16 cellular contexts compared by ENCODE assay signal in the genomic region with DNA sequence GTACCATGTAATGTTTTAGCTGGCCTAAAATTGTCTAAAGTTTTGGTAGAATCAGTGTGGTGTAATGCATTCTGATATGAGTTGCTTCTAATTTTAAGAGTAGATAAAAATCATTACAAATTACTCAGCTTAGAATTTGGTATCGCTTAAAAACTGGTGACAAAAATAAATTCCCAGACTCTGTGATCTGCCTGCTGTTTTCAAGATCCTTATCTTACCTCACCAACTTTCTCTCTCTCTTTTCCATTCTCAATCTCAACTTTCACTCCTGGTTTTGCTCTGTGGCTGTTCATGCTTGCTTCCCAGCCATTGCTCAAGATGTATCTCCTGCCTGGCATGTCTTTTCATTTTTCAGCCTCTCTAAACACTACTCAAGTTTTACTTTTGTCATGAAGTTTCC. TPM values are rescaled to one million over a fixed set of nuclear protein-coding genes. Genes with fewer than 3 reads are reported as not detected.
DNase-seq lines count a peak whose midpoint lies in the region; ATAC-seq, FAIRE-seq and TF ChIP-seq lines count a peak whose summit lies in the region.
"Had no signal": no experiment of that assay in that cellular context is flagged by ENCODE, and none has a peak within 500 bp of the region (broad histone marks: within the 10 kb centered on the region; RNA-seq: fewer than 3 reads in every experiment).

No MANE protein-coding gene starts in this region.

- FAIRE-seq in RCC 7860 (lab: Jason Lieb, UNC): peak; percentile 28

- CTCF ChIA-PET in activated CD4-positive, alpha-beta T cell treated with anti-CD3 and anti-CD28 coated beads for 36 hours (lab: Charles Lee): interaction anchor here (0.8 to 1.1 kb wide), 2 partner anchors 9 to 71 kb away, joined by 3 read pairs; no protein-coding TSS in a partner anchor

- no peak overlapping the region for H3K9ac ChIP-seq in parathyroid adenoma

- TF ChIP-seq CTCF in dorsolateral prefrontal cortex (IDR thresholded peaks at IDR 0.05 in 54 of 56, conservative IDR thresholded peaks at IDR 0.05 in 2 of 56; ENCODE audit: low read depth in 1 of 56, partially characterized antibody in 56 of 56) (no peak), parathyroid adenoma (IDR thresholded peaks at IDR 0.05) (no peak)

- H3K4me3 ChIP-seq in dorsolateral prefrontal cortex (peak overlapping the region in 2 of 59 donors; percentile 1 to 8), parathyroid adenoma (ENCODE audit: low read depth, low read length) (peak overlapping the region; percentile 6), HAP-1 (no peak overlapping the region)

- DNase-seq in activated CD4-positive, alpha-beta T cell treated with anti-CD3 and anti-CD28 coated beads for 36 hours: no peak
- DNase-seq in activated CD4-positive, alpha-beta T cell treated with anti-CD3 and anti-CD28 coated beads for 1 hour: no peak
- DNase-seq in RCC 7860 (ENCODE audit: low spot score) (no peak), dorsolateral prefrontal cortex (no peak), HAP-1 (ENCODE audit: low spot score in 2 of 2) (no peak), NOMO-1 treated with DMSO at 0.1 percent for 48 hours (lab: John Stamatoyannopoulos, UW; ENCODE audit: unreplicated experiment) (no peak), SW 1271 (lab: John Stamatoyannopoulos, UW) (no peak)
- DNase-seq: 8988T; activated CD4-positive, alpha-beta T cell treated with anti-CD3 and anti-CD28 coated beads, Interleukin-2, amount 50 U/mL, for 4 hours; immature natural killer cell; NCI-H82 had no signal

- H3K36me3 ChIP-seq in parathyroid adenoma (ENCODE audit: control insufficient read depth, insufficient read depth, low read length): no peaks in the 10 kb centered on the region
- no peaks in the 10 kb centered on the region for H3K36me3 ChIP-seq in HAP-1 (replicated peaks)

- ATAC-seq in activated CD4-positive, alpha-beta T cell treated with anti-CD3 and anti-CD28 coated beads for 36 hours: peak; percentile 55
- ATAC-seq: natural killer cell treated with Interleukin-12 subunit alpha and Interleukin-12 subunit beta and Interleukin-15 and Interleukin-18, amount 100 ng/mL, for 72 hours; stimulated activated memory B cell treated with anti-CD40 and anti-IgM and Interleukin-4, amounts not matched to agents 10 μg/mL and 1 μg/mL and 100 μg/mL, for 72 hours had no signal

- peaks cover 2% of the 10 kb centered on the region for H3K36me3 Mint-ChIP-seq in activated CD4-positive, alpha-beta T cell treated with anti-CD3 and anti-CD28 coated beads for 36 hours (ENCODE audit: low read depth)
- H3K36me3 Mint-ChIP-seq: immature natural killer cell; natural killer cell treated with Interleukin-12 subunit alpha and Interleukin-12 subunit beta and Interleukin-15 and Interleukin-18, amount 100 ng/mL, for 72 hours had no signal

- H3K9me3 ChIP-seq in parathyroid adenoma (ENCODE audit: control insufficient read depth, low read length): no peaks in the 10 kb centered on the region
- H3K9me3 ChIP-seq in HAP-1: no peaks in the 10 kb centered on the region

- in situ Hi-C loops in HAP-1 (cut with MboI; ENCODE audit: low sequenced_read_pairs): no loop called here

- H3K9me3 Mint-ChIP-seq in activated CD4-positive, alpha-beta T cell treated with anti-CD3 and anti-CD28 coated beads for 36 hours (ENCODE audit: low read depth): no peaks in the 10 kb centered on the region
- H3K9me3 Mint-ChIP-seq: immature natural killer cell; natural killer cell treated with Interleukin-12 subunit alpha and Interleukin-12 subunit beta and Interleukin-15 and Interleukin-18, amount 100 ng/mL, for 72 hours; stimulated activated memory B cell treated with anti-CD40 and anti-IgM and Interleukin-4, amounts not matched to agents 10 μg/mL and 1 μg/mL and 100 μg/mL, for 72 hours had no signal

- H3K27ac ChIP-seq in dorsolateral prefrontal cortex: peak overlapping the region in 39 of 59 donors; percentile 2 to 70 (median 35)
- H3K27ac ChIP-seq in parathyroid adenoma: peak overlapping the region; percentile 30
- H3K27ac ChIP-seq: epithelial cell of prostate, HL-60 had no signal

- H3K4me1 Mint-ChIP-seq in activated CD4-positive, alpha-beta T cell treated with anti-CD3 and anti-CD28 coated beads for 36 hours: peaks cover 45% of the 10 kb centered on the region

- H3K27me3 Mint-ChIP-seq in activated CD4-positive, alpha-beta T cell treated with anti-CD3 and anti-CD28 coated beads for 36 hours: no peaks in the 10 kb centered on the region
- H3K27me3 Mint-ChIP-seq: natural killer cell treated with Interleukin-12 subunit alpha and Interleukin-12 subunit beta and Interleukin-15 and Interleukin-18, amount 100 ng/mL, for 72 hours; stimulated activated memory B cell treated with anti-CD40 and anti-IgM and Interleukin-4, amounts not matched to agents 10 μg/mL and 1 μg/mL and 100 μg/mL, for 72 hours had no signal

- POLR2A ChIA-PET in activated CD4-positive, alpha-beta T cell treated with anti-CD3 and anti-CD28 coated beads for 36 hours (lab: Charles Lee): interaction anchor here (0.6 kb wide), 1 partner anchor 21 kb away, joined by 4 read pairs; no protein-coding TSS in a partner anchor

- H3K4me1 ChIP-seq in parathyroid adenoma: peaks cover 11% of the 10 kb centered on the region
- H3K4me1 ChIP-seq in HAP-1: peaks cover 36% of the 10 kb centered on the region

- H3K27ac Mint-ChIP-seq in activated CD4-positive, alpha-beta T cell treated with anti-CD3 and anti-CD28 coated beads for 36 hours: peak overlapping the region; percentile 56
- H3K27ac Mint-ChIP-seq: natural killer cell treated with Interleukin-12 subunit alpha and Interleukin-12 subunit beta and Interleukin-15 and Interleukin-18, amount 100 ng/mL, for 72 hours; stimulated activated memory B cell treated with anti-CD40 and anti-IgM and Interleukin-4, amounts not matched to agents 10 μg/mL and 1 μg/mL and 100 μg/mL, for 72 hours had no signal

- H3K27me3 ChIP-seq in dorsolateral prefrontal cortex (no peaks in the 10 kb centered on the region), parathyroid adenoma (ENCODE audit: control insufficient read depth, insufficient read depth, low read length) (no peaks in the 10 kb centered on the region), HAP-1 (ENCODE audit: low read depth) (no peaks in the 10 kb centered on the region)

- no peak overlapping the region for H3K4me3 Mint-ChIP-seq in activated CD4-positive, alpha-beta T cell treated with anti-CD3 and anti-CD28 coated beads for 36 hours
- H3K4me3 Mint-ChIP-seq: immature natural killer cell; natural killer cell treated with Interleukin-12 subunit alpha and Interleukin-12 subunit beta and Interleukin-15 and Interleukin-18, amount 100 ng/mL, for 72 hours; stimulated activated memory B cell treated with anti-CD40 and anti-IgM and Interleukin-4, amounts not matched to agents 10 μg/mL and 1 μg/mL and 100 μg/mL, for 72 hours had no signal

- H3K4me2 ChIP-seq in parathyroid adenoma (ENCODE audit: low read length): peak overlapping the region; percentile 33

- intact Hi-C loops in activated CD4-positive, alpha-beta T cell treated with anti-CD3 and anti-CD28 coated beads for 36 hours (cut with DNase I, micrococcal nuclease): loop anchor here in 1 of 2 experiments (5.0 kb wide), 1 partner anchor 42 kb away; no protein-coding TSS in a partner anchor
- intact Hi-C loops in dorsolateral prefrontal cortex (cut with DNase I): no loop called here

- peaks cover 13% of the 10 kb centered on the region for H3K79me2 ChIP-seq in parathyroid adenoma

- H2AFZ ChIP-seq in parathyroid adenoma: no peak overlapping the region

RNA-seq across cellular contexts. Expression of a gene that starts 45.7 kb away (rescaled TPM):
- 10 to 100 TPM; 61.1 to 74.9 TPM for total RNA-seq in activated CD4-positive, alpha-beta T cell treated with anti-CD3 and anti-CD28 coated beads for 36 hours
- total RNA-seq in dorsolateral prefrontal cortex: 100 to 1,000 TPM in 76 of 120 experiments, 10 to 100 TPM in 44; 63.4 to 217 (median 109) TPM
